Comparison of ENCODE assay signal across 28 cellular contexts in the genomic region with DNA sequence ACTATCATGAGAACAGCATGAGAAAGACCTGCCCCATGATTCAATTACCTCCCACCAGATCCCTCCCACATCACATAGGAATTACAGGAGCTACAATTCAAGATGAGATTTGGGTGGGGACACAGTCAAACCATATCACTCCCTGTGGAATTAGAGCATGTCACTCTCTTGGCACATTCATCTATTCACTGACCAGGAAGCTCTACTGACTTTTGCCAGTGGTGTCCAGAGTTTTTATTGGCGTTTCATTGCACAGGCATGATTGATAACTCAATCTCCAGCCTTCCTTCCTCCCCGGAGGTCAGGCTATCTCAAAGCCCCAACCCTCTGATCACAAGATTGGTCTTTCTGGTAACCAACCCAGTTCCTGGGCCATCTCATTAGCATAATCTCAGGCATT.
"Had no signal": no experiment of that assay in that cellular context is flagged by ENCODE, and none has a peak within 500 bp of the region (broad histone marks: within the 10 kb centered on the region; RNA-seq: fewer than 3 reads in every experiment).

No MANE protein-coding gene starts in this region.

- DNase-seq: stimulated activated CD4-positive, alpha-beta T cell treated with anti-CD3 and anti-CD28 coated beads, Interleukin-2, amount 100 ng/mL, for 48 hours; stimulated activated CD4-positive, alpha-beta T cell treated with anti-CD3 and anti-CD28 coated beads, Interleukin-4, amount 100 ng/mL, for 1 hour; stimulated activated CD4-positive, alpha-beta T cell treated with anti-CD3 and anti-CD28 coated beads, Interleukin-4, amount 100 ng/mL, for 24 hours; stimulated activated CD4-positive, alpha-beta T cell treated with anti-CD3 and anti-CD28 coated beads, Interleukin-4, amount 100 ng/mL, for 4 hours; stimulated activated CD8-positive, alpha-beta memory T cell treated with anti-CD3 and anti-CD28 coated beads, Interleukin-4, amount 100 ng/mL, for 48 hours; stimulated activated naive B cell treated with anti-CD40 and anti-IgM and Interleukin-4, amounts not matched to agents 10 μg/mL and 1 μg/mL and 100 μg/mL, for 72 hours; stimulated activated naive CD4-positive, alpha-beta T cell; stimulated activated naive CD4-positive, alpha-beta T cell treated with Interleukin-2 at 50 U/mL for 16 hours; stimulated activated naive CD8-positive, alpha-beta T cell treated with anti-CD3 and anti-CD28 coated beads, Interleukin-15, amount 100 ng/mL, for 72 hours; stimulated activated naive CD8-positive, alpha-beta T cell treated with anti-CD3 and anti-CD28 coated beads, Interleukin-15, Interleukin-2, amounts not matched to agents 100 U/mL and 50 U/mL, for 24 hours; stomach; substantia nigra; testis; thyroid gland; tibial artery; transverse colon; trophoblast cell; upper lobe of left lung; upper lobe of right lung; uterus had no signal

- H3K27ac ChIP-seq: stomach, suprapubic skin, testis, thoracic aorta, thyroid gland, tibial artery, tibial nerve, upper lobe of left lung, upper lobe of right lung, uterus, vagina had no signal

- H3K4me1 ChIP-seq: stomach, suprapubic skin, testis, thyroid gland, tibial artery, tibial nerve, upper lobe of left lung, upper lobe of right lung, uterus, vagina had no signal

- H3K4me3 Mint-ChIP-seq: stimulated activated effector memory CD8-positive, alpha-beta T cell treated with anti-CD3 and anti-CD28 coated beads, Interleukin-12 subunit alpha, Interleukin-12 subunit beta, amount 100 ng/mL, for 72 hours; stimulated activated memory B cell treated with anti-CD40 and anti-IgM and Interleukin-4, amounts not matched to agents 10 μg/mL and 1 μg/mL and 100 μg/mL, for 72 hours; stimulated activated naive B cell treated with anti-CD40 and anti-IgM and Interleukin-4, amounts not matched to agents 10 μg/mL and 1 μg/mL and 100 μg/mL, for 72 hours; stimulated activated naive CD8-positive, alpha-beta T cell treated with anti-CD3 and anti-CD28 coated beads, Interleukin-15, amount 100 ng/mL, for 72 hours; stimulated activated naive CD8-positive, alpha-beta T cell treated with anti-CD3 and anti-CD28 coated beads, Interleukin-15, Interleukin-2, amounts not matched to agents 100 ng/mL and 50 ng/mL, for 24 hours; type B pancreatic cell had no signal

- H3K27me3 ChIP-seq: stomach, suprapubic skin, testis, thyroid gland, tibial artery, tibial nerve, transverse colon, upper lobe of left lung, upper lobe of right lung, uterus, vagina had no signal

- H3K4me1 Mint-ChIP-seq: stimulated activated effector memory CD8-positive, alpha-beta T cell treated with anti-CD3 and anti-CD28 coated beads, Interleukin-12 subunit alpha, Interleukin-12 subunit beta, amount 100 ng/mL, for 72 hours; stimulated activated naive CD8-positive, alpha-beta T cell treated with anti-CD3 and anti-CD28 coated beads, Interleukin-15, amount 100 ng/mL, for 72 hours had no signal

- H3K36me3 ChIP-seq: stomach, suprapubic skin, thoracic aorta, thyroid gland, tibial artery, tibial nerve, transverse colon, upper lobe of left lung, upper lobe of right lung, uterus, vagina had no signal

- H3K27ac Mint-ChIP-seq: stimulated activated effector memory CD8-positive, alpha-beta T cell treated with anti-CD3 and anti-CD28 coated beads, Interleukin-12 subunit alpha, Interleukin-12 subunit beta, amount 100 ng/mL, for 72 hours; stimulated activated memory B cell treated with anti-CD40 and anti-IgM and Interleukin-4, amounts not matched to agents 10 μg/mL and 1 μg/mL and 100 μg/mL, for 72 hours; stimulated activated naive CD8-positive, alpha-beta T cell treated with anti-CD3 and anti-CD28 coated beads, Interleukin-15, amount 100 ng/mL, for 72 hours; stimulated activated naive CD8-positive, alpha-beta T cell treated with anti-CD3 and anti-CD28 coated beads, Interleukin-15, Interleukin-2, amounts not matched to agents 100 ng/mL and 50 ng/mL, for 24 hours; type B pancreatic cell had no signal

- H3K36me3 Mint-ChIP-seq: stimulated activated effector memory CD8-positive, alpha-beta T cell treated with anti-CD3 and anti-CD28 coated beads, Interleukin-12 subunit alpha, Interleukin-12 subunit beta, amount 100 ng/mL, for 72 hours; stimulated activated memory B cell treated with anti-CD40 and anti-IgM and Interleukin-4, amounts not matched to agents 10 μg/mL and 1 μg/mL and 100 μg/mL, for 72 hours; stimulated activated naive B cell treated with anti-CD40 and anti-IgM and Interleukin-4, amounts not matched to agents 10 μg/mL and 1 μg/mL and 100 μg/mL, for 72 hours; type B pancreatic cell had no signal

- H3K27me3 Mint-ChIP-seq: stimulated activated memory B cell treated with anti-CD40 and anti-IgM and Interleukin-4, amounts not matched to agents 10 μg/mL and 1 μg/mL and 100 μg/mL, for 72 hours; stimulated activated naive B cell treated with anti-CD40 and anti-IgM and Interleukin-4, amounts not matched to agents 10 μg/mL and 1 μg/mL and 100 μg/mL, for 72 hours; stimulated activated naive CD8-positive, alpha-beta T cell treated with anti-CD3 and anti-CD28 coated beads, Interleukin-15, amount 100 ng/mL, for 72 hours; stimulated activated naive CD8-positive, alpha-beta T cell treated with anti-CD3 and anti-CD28 coated beads, Interleukin-15, Interleukin-2, amounts not matched to agents 100 ng/mL and 50 ng/mL, for 24 hours; type B pancreatic cell had no signal

- ATAC-seq: stimulated activated effector memory CD8-positive, alpha-beta T cell treated with anti-CD3 and anti-CD28 coated beads, Interleukin-12 subunit alpha, Interleukin-12 subunit beta, amount 100 ng/mL, for 72 hours; stimulated activated memory B cell treated with anti-CD40 and anti-IgM and Interleukin-4, amounts not matched to agents 10 μg/mL and 1 μg/mL and 100 μg/mL, for 72 hours; stimulated activated naive B cell treated with anti-CD40 and anti-IgM and Interleukin-4, amounts not matched to agents 10 μg/mL and 1 μg/mL and 100 μg/mL, for 72 hours; stimulated activated naive CD8-positive, alpha-beta T cell treated with anti-CD3 and anti-CD28 coated beads, Interleukin-15, amount 100 ng/mL, for 72 hours; stimulated activated naive CD8-positive, alpha-beta T cell treated with anti-CD3 and anti-CD28 coated beads, Interleukin-15, Interleukin-2, amounts not matched to agents 100 U/mL and 50 U/mL, for 24 hours; upper lobe of right lung had no signal

- H3K4me3 ChIP-seq: stomach, suprapubic skin, testis, thoracic aorta, thyroid gland, tibial artery, tibial nerve, transverse colon, upper lobe of left lung, upper lobe of right lung, uterus, vagina had no signal

- H3K9me3 ChIP-seq: stomach, suprapubic skin, testis, thoracic aorta, thyroid gland, tibial artery, tibial nerve, transverse colon, upper lobe of left lung, upper lobe of right lung, uterus, vagina had no signal

- H3K9me3 Mint-ChIP-seq: stimulated activated memory B cell treated with anti-CD40 and anti-IgM and Interleukin-4, amounts not matched to agents 10 μg/mL and 1 μg/mL and 100 μg/mL, for 72 hours; stimulated activated naive CD8-positive, alpha-beta T cell treated with anti-CD3 and anti-CD28 coated beads, Interleukin-15, amount 100 ng/mL, for 72 hours; stimulated activated naive CD8-positive, alpha-beta T cell treated with anti-CD3 and anti-CD28 coated beads, Interleukin-15, Interleukin-2, amounts not matched to agents 100 ng/mL and 50 ng/mL, for 24 hours; type B pancreatic cell had no signal
